Comparison of ENCODE assay signal across 18 cellular contexts in genomic region chr6:110661426-110661825, GRCh38.
"Had no signal": no experiment of that assay in that cellular context is flagged by ENCODE, and none has a peak within 500 bp of the region (broad histone marks: within the 10 kb centered on the region; RNA-seq: fewer than 3 reads in every experiment).

No MANE protein-coding gene starts in this region.

- H3K27ac Mint-ChIP-seq: endodermal cell; naive thymus-derived CD4-positive, alpha-beta T cell; nephron progenitor cell; stimulated activated naive B cell treated with anti-CD40 and anti-IgM and Interleukin-4, amounts not matched to agents 10 μg/mL and 1 μg/mL and 100 μg/mL, for 72 hours; stimulated activated naive CD8-positive, alpha-beta T cell treated with anti-CD3 and anti-CD28 coated beads, Interleukin-15, amount 100 ng/mL, for 72 hours had no signal

- H3K9ac ChIP-seq: parathyroid adenoma had no signal

- DNase-seq: colonic mucosa; effector CD4-positive, alpha-beta T cell; endodermal cell; left colon; naive thymus-derived CD4-positive, alpha-beta T cell; nephron progenitor cell; right lobe of liver; stimulated activated CD4-positive, alpha-beta T cell treated with anti-CD3 and anti-CD28 coated beads, Interleukin-2, amount 100 ng/mL, for 24 hours; stimulated activated CD4-positive, alpha-beta T cell treated with anti-CD3 and anti-CD28 coated beads, Interleukin-4, amount 100 ng/mL, for 4 hours; stimulated activated naive B cell treated with anti-CD40 and anti-IgM and Interleukin-4, amounts not matched to agents 10 μg/mL and 1 μg/mL and 100 μg/mL, for 72 hours; stimulated activated naive CD8-positive, alpha-beta T cell treated with anti-CD3 and anti-CD28 coated beads, Interleukin-15, amount 100 ng/mL, for 72 hours; testis; transverse colon had no signal

- H3K4me3 Mint-ChIP-seq: endodermal cell; naive thymus-derived CD4-positive, alpha-beta T cell; nephron progenitor cell; stimulated activated naive B cell treated with anti-CD40 and anti-IgM and Interleukin-4, amounts not matched to agents 10 μg/mL and 1 μg/mL and 100 μg/mL, for 72 hours; stimulated activated naive CD8-positive, alpha-beta T cell treated with anti-CD3 and anti-CD28 coated beads, Interleukin-15, amount 100 ng/mL, for 72 hours had no signal

- H3K9me3 Mint-ChIP-seq: endodermal cell; naive thymus-derived CD4-positive, alpha-beta T cell; nephron progenitor cell; stimulated activated naive CD8-positive, alpha-beta T cell treated with anti-CD3 and anti-CD28 coated beads, Interleukin-15, amount 100 ng/mL, for 72 hours had no signal

- H2AFZ ChIP-seq: parathyroid adenoma had no signal

- H3K36me3 ChIP-seq: colonic mucosa, prostate gland, right lobe of liver, transverse colon had no signal

- H3K79me2 ChIP-seq: parathyroid adenoma had no signal

- H3K4me3 ChIP-seq: colonic mucosa, esophagus muscularis mucosa, prostate gland, right lobe of liver, skin epidermis, testis, transverse colon had no signal

- H3K4me1 ChIP-seq: esophagus muscularis mucosa, parathyroid adenoma, testis had no signal

- H3K27me3 ChIP-seq: colonic mucosa, esophagus muscularis mucosa, foreskin keratinocyte, right lobe of liver, testis, transverse colon had no signal

- H3K27me3 Mint-ChIP-seq: naive thymus-derived CD4-positive, alpha-beta T cell; stimulated activated naive B cell treated with anti-CD40 and anti-IgM and Interleukin-4, amounts not matched to agents 10 μg/mL and 1 μg/mL and 100 μg/mL, for 72 hours; stimulated activated naive CD8-positive, alpha-beta T cell treated with anti-CD3 and anti-CD28 coated beads, Interleukin-15, amount 100 ng/mL, for 72 hours had no signal

- H3K27ac ChIP-seq: esophagus muscularis mucosa, foreskin keratinocyte, parathyroid adenoma, right lobe of liver, skin epidermis, testis, transverse colon had no signal

- H3K9me3 ChIP-seq: colonic mucosa, esophagus muscularis mucosa, prostate gland, right lobe of liver, testis, transverse colon had no signal

- H3K4me1 Mint-ChIP-seq: nephron progenitor cell; stimulated activated naive CD8-positive, alpha-beta T cell treated with anti-CD3 and anti-CD28 coated beads, Interleukin-15, amount 100 ng/mL, for 72 hours had no signal

- ATAC-seq: foreskin keratinocyte; left colon; naive thymus-derived CD4-positive, alpha-beta T cell; right lobe of liver; stimulated activated naive B cell treated with anti-CD40 and anti-IgM and Interleukin-4, amounts not matched to agents 10 μg/mL and 1 μg/mL and 100 μg/mL, for 72 hours; stimulated activated naive CD8-positive, alpha-beta T cell treated with anti-CD3 and anti-CD28 coated beads, Interleukin-15, amount 100 ng/mL, for 72 hours had no signal
